Comparison of ENCODE assay signal across 30 cellular contexts in genomic region chr1:23372481-23372880, GRCh38. TPM values are rescaled to one million over a fixed set of nuclear protein-coding genes. Genes with fewer than 3 reads are reported as not detected.
A peak's percentile ranks its signal among the peaks of the same experiment; 100 is the strongest.
DNase-seq lines count a peak whose midpoint lies in the region; TF ChIP-seq lines count a peak whose summit lies in the region.
"Had no signal": no experiment of that assay in that cellular context is flagged by ENCODE, and none has a peak within 500 bp of the region (broad histone marks: within the 10 kb centered on the region; RNA-seq: fewer than 3 reads in every experiment).

No MANE protein-coding gene starts in this region.

- H3K4me1 ChIP-seq in BLaER1 treated with 17β-estradiol and CSF1 and Interleukin-3, amounts not matched to agents 10 nM and 100 nM = peaks cover 31 to 54% (median 40%) of the 10 kb centered on the region in 10 experiments
- peaks cover 14% of the 10 kb centered on the region for H3K4me1 ChIP-seq in Karpas-422 (ENCODE audit: low read length)
- H3K4me1 ChIP-seq in endodermal cell (ENCODE audit: control insufficient read depth, insufficient read depth, low read length) = peaks cover 31% of the 10 kb centered on the region
- H3K4me1 ChIP-seq in osteoblast (ENCODE audit: insufficient read depth, low read length) = peaks cover 31% of the 10 kb centered on the region
- H3K4me1 ChIP-seq in effector memory CD4-positive, alpha-beta T cell (ENCODE audit: control insufficient read depth, insufficient read depth, low read length, poor library complexity, severe bottlenecking) = peaks cover 7% of the 10 kb centered on the region

- 57 to 100% methylated on average over 1 to 3 of the region's 3 CpGs for WGBS in endodermal cell (ENCODE audit: insufficient coverage in 1 of 2, insufficient read length in 1 of 2), 2 experiments

- no peaks in the 10 kb centered on the region for H3K9me2 ChIP-seq in Karpas-422 (replicated peaks; ENCODE audit: insufficient read depth, low read length)

- peak overlapping the region in 10 of 11 experiments; percentile 87 to 97 (median 94); a peak in 12 of 22 replicates for H3K4me2 ChIP-seq in BLaER1 treated with 17β-estradiol and CSF1 and Interleukin-3, amounts not matched to agents 10 nM and 100 nM
- H3K4me2 ChIP-seq in Karpas-422 (ENCODE audit: low read depth, low read length, poor library complexity, severe bottlenecking) = no peak overlapping the region
- H3K4me2 ChIP-seq in osteoblast (ENCODE audit: insufficient read depth, low read length) = no peak overlapping the region
- H3K4me2 ChIP-seq: KMS-11 had no signal

- no peak overlapping the region for H3K27ac Mint-ChIP-seq in endodermal cell
- H3K27ac Mint-ChIP-seq: activated B cell treated with CpG ODN at 0.5 μM for 24 hours; activated CD8-positive, alpha-beta memory T cell treated with anti-CD3 and anti-CD28 coated beads, Interleukin-2, amount 10 ng/mL, durations not matched to agents 7 days and 5 days; activated naive CD4-positive, alpha-beta T cell treated with anti-CD3 and anti-CD28 coated beads for 36 hours; activated T-cell treated with anti-CD3 and anti-CD28 coated beads, Interleukin-2, amount 50 U/mL, for 72 hours; HFFc6; memory B cell had no signal

- no peak overlapping the region for H2AFZ ChIP-seq in Karpas-422 (ENCODE audit: low read length)
- no peak overlapping the region for H2AFZ ChIP-seq in osteoblast (ENCODE audit: low read length)

- H3K27me3 Mint-ChIP-seq in endodermal cell (ENCODE audit: insufficient read depth) = peaks cover 48% of the 10 kb centered on the region
- H3K27me3 Mint-ChIP-seq: activated B cell treated with CpG ODN at 0.5 μM for 24 hours; activated CD8-positive, alpha-beta memory T cell treated with anti-CD3 and anti-CD28 coated beads, Interleukin-2, amount 10 ng/mL, durations not matched to agents 7 days and 5 days had no signal

- H3K36me3 Mint-ChIP-seq in endodermal cell (ENCODE audit: low read depth) = peaks cover 9% of the 10 kb centered on the region

- TF ChIP-seq CTCF in endodermal cell (conservative IDR thresholded peaks at IDR 0.05) (no peak), osteoblast (IDR thresholded peaks at IDR 0.05; ENCODE audit: extremely low read depth, low read depth, low read length) (no peak)

- peak overlapping the region; percentile 89 for H3K4me3 Mint-ChIP-seq in endodermal cell
- H3K4me3 Mint-ChIP-seq: activated B cell treated with CpG ODN at 0.5 μM for 24 hours; activated CD8-positive, alpha-beta memory T cell treated with anti-CD3 and anti-CD28 coated beads, Interleukin-2, amount 10 ng/mL, durations not matched to agents 7 days and 5 days; activated naive CD4-positive, alpha-beta T cell treated with anti-CD3 and anti-CD28 coated beads for 36 hours; activated T-cell treated with anti-CD3 and anti-CD28 coated beads, Interleukin-2, amount 50 U/mL, for 72 hours; HFFc6; memory B cell had no signal

- peaks cover 4% of the 10 kb centered on the region for H3K9me3 Mint-ChIP-seq in endodermal cell
- H3K9me3 Mint-ChIP-seq: activated B cell treated with CpG ODN at 0.5 μM for 24 hours; activated naive CD4-positive, alpha-beta T cell treated with anti-CD3 and anti-CD28 coated beads for 36 hours; activated T-cell treated with anti-CD3 and anti-CD28 coated beads, Interleukin-2, amount 50 U/mL, for 72 hours; memory B cell had no signal

- no peak overlapping the region for H3K4me3 ChIP-seq in BLaER1 treated with 17β-estradiol and CSF1 and Interleukin-3, amounts not matched to agents 10 nM and 100 nM
- H3K4me3 ChIP-seq in Karpas-422 (ENCODE audit: low read length) (no peak overlapping the region), endodermal cell (ENCODE audit: low read length) (peak overlapping the region; percentile 95), osteoblast (ENCODE audit: insufficient read depth, low read length) (no peak overlapping the region)
- no peak overlapping the region for H3K4me3 ChIP-seq in effector memory CD4-positive, alpha-beta T cell (ENCODE audit: insufficient read depth, low read depth, low read length, poor library complexity, severe bottlenecking)
- H3K4me3 ChIP-seq: right atrium auricular region had no signal

- H3K27me3 ChIP-seq in BLaER1 treated with 17β-estradiol and CSF1 and Interleukin-3, amounts not matched to agents 10 nM and 100 nM = no peaks in the 10 kb centered on the region
- H3K27me3 ChIP-seq in Karpas-422 (ENCODE audit: low read length) (no peaks in the 10 kb centered on the region), endodermal cell (ENCODE audit: control insufficient read depth, insufficient read depth, low read length, poor library complexity, severe bottlenecking) (no peaks in the 10 kb centered on the region), osteoblast (ENCODE audit: insufficient read depth, low read length) (no peaks in the 10 kb centered on the region)
- H3K27me3 ChIP-seq in effector memory CD4-positive, alpha-beta T cell (replicated peaks; ENCODE audit: control insufficient read depth, insufficient read depth, low read length, poor library complexity, severe bottlenecking) = no peaks in the 10 kb centered on the region
- H3K27me3 ChIP-seq: right atrium auricular region had no signal

- no peaks in the 10 kb centered on the region for H4K20me1 ChIP-seq in BLaER1 treated with 17β-estradiol and CSF1 and Interleukin-3, amounts not matched to agents 10 nM and 100 nM
- H4K20me1 ChIP-seq in Karpas-422 (ENCODE audit: insufficient read depth, low read depth, low read length) = 0 out of 2 replicates have a peak, but pooled peaks cover 5% of the 10 kb centered on the region
- no peaks in the 10 kb centered on the region for H4K20me1 ChIP-seq in osteoblast (ENCODE audit: insufficient read depth, low read length)

- H3K9me3 ChIP-seq in BLaER1 treated with 17β-estradiol and CSF1 and Interleukin-3, amounts not matched to agents 10 nM and 100 nM (replicated peaks in 1 of 11) = no peaks in the 10 kb centered on the region
- no peaks in the 10 kb centered on the region for H3K9me3 ChIP-seq in Karpas-422 (ENCODE audit: low read length)
- peaks cover under 1% of the 10 kb centered on the region for H3K9me3 ChIP-seq in endodermal cell (ENCODE audit: control insufficient read depth, low read length)
- H3K9me3 ChIP-seq in osteoblast (ENCODE audit: low read depth, low read length) = no peaks in the 10 kb centered on the region
- no peaks in the 10 kb centered on the region for H3K9me3 ChIP-seq in effector memory CD4-positive, alpha-beta T cell (ENCODE audit: control insufficient read depth, low read length)
- H3K9me3 ChIP-seq: Caco-2, right atrium auricular region had no signal

- no peak overlapping the region for H3K27ac ChIP-seq in BLaER1 treated with 17β-estradiol and CSF1 and Interleukin-3, amounts not matched to agents 10 nM and 100 nM
- H3K27ac ChIP-seq in Karpas-422 (ENCODE audit: low read length) = no peak overlapping the region
- H3K27ac ChIP-seq in endodermal cell (ENCODE audit: low read depth, low read length) = no peak overlapping the region
- no peak overlapping the region for H3K27ac ChIP-seq in osteoblast (ENCODE audit: low read depth, low read length)
- H3K27ac ChIP-seq in effector memory CD4-positive, alpha-beta T cell (ENCODE audit: insufficient read depth, low read length, poor library complexity, severe bottlenecking) = no peak overlapping the region
- H3K27ac ChIP-seq: HL-60, KMS-11 had no signal

- DNase-seq in Karpas-422 (peak; percentile 15), endodermal cell (peak; percentile 28), osteoblast (ENCODE audit: insufficient read length, low spot score, missing footprints) (peak; percentile 23), AG08395 (ENCODE audit: low spot score) (no peak), activated gamma-delta T cell treated with Interleukin-2 at 50 U/mL for 16 hours (no peak)
- no peak for DNase-seq in effector memory CD4-positive, alpha-beta T cell
- DNase-seq in activated CD4-positive, alpha-beta T cell treated with anti-CD3 and anti-CD28 coated beads, Interleukin-2, amount 50 U/mL, for 4 hours = no peak
- DNase-seq: ACHN; activated B cell treated with CpG ODN at 0.5 μM for 24 hours; activated CD4-positive, alpha-beta T cell treated with anti-CD3 and anti-CD28 coated beads, Interleukin-2, amount 50 U/mL, for 1 hour; activated CD8-positive, alpha-beta memory T cell treated with anti-CD3 and anti-CD28 coated beads, Interleukin-2, amount 10 ng/mL, durations not matched to agents 7 days and 5 days; activated naive CD4-positive, alpha-beta T cell treated with anti-CD3 and anti-CD28 coated beads for 36 hours; activated T-cell treated with anti-CD3 and anti-CD28 coated beads, Interleukin-2, amount 50 U/mL, for 72 hours; Caco-2; central memory CD4-positive, alpha-beta T cell; HFFc6; hippocampal formation; left colon; NCI-H146; NCI-H2107; NCI-H510A; SIG-M5; stimulated activated CD4-positive, alpha-beta T cell treated with anti-CD3 and anti-CD28 coated beads, Interleukin-2, amount 100 ng/mL, for 48 hours; SW 1271; T-helper 9 cell had no signal

- peaks cover 62% of the 10 kb centered on the region for H3K4me1 Mint-ChIP-seq in endodermal cell

- H3K36me3 ChIP-seq in BLaER1 treated with 17β-estradiol and CSF1 and Interleukin-3, amounts not matched to agents 10 nM and 100 nM = no peaks in the 10 kb centered on the region
- H3K36me3 ChIP-seq in Karpas-422 (ENCODE audit: insufficient read depth, low read length) = no peaks in the 10 kb centered on the region
- H3K36me3 ChIP-seq in endodermal cell (ENCODE audit: control insufficient read depth, insufficient read depth, low read length) = peaks cover 11% of the 10 kb centered on the region
- H3K36me3 ChIP-seq in osteoblast (ENCODE audit: insufficient read depth, low read length) = peaks cover 6% of the 10 kb centered on the region
- H3K36me3 ChIP-seq in effector memory CD4-positive, alpha-beta T cell (ENCODE audit: control insufficient read depth, insufficient read depth, low read length) = no peaks in the 10 kb centered on the region
- H3K36me3 ChIP-seq: right atrium auricular region had no signal

- no peak overlapping the region for H3K9ac ChIP-seq in BLaER1 treated with 17β-estradiol and CSF1 and Interleukin-3, amounts not matched to agents 10 nM and 100 nM
- no peak overlapping the region for H3K9ac ChIP-seq in Karpas-422 (ENCODE audit: low read length)
- no peak overlapping the region for H3K9ac ChIP-seq in endodermal cell (ENCODE audit: extremely low read depth, low read length, poor library complexity, severe bottlenecking)
- H3K9ac ChIP-seq: KMS-11 had no signal

- H3K79me2 ChIP-seq in Karpas-422 (ENCODE audit: low read length) (peaks cover 11% of the 10 kb centered on the region), osteoblast (ENCODE audit: insufficient read depth, low read length) (peaks cover 26% of the 10 kb centered on the region)

RNA-seq across cellular contexts. Expression of gene ZNF436, which starts 2.8 kb away (rescaled TPM):
- 6.4 and 7.4 TPM in 2 replicates for total RNA-seq in Karpas-422 (2014; rRNA removed; shearing (Covaris generic); ENCODE audit: low replicate concordance)
- total RNA-seq in endodermal cell (10 to 100 TPM in 1 of 2 donors, 1 to 10 TPM in 1; 8.9 to 10.3 TPM), osteoblast (32.4 and 32.9 TPM in 2 replicates)
- 10.1 TPM for polyA plus RNA-seq in endodermal cell (2013, experiment 1 of 2)
- 9.5 TPM for polyA plus RNA-seq in endodermal cell (2013, experiment 2 of 2)

RNA-seq across cellular contexts. Expression of gene HNRNPR, which starts 28.4 kb away (rescaled TPM):
- total RNA-seq in Karpas-422 (2014; rRNA removed; shearing (Covaris generic); ENCODE audit: low replicate concordance) = 120 and 130 TPM in 2 replicates
- total RNA-seq in endodermal cell (100 to 1,000 TPM; 187 to 210 TPM), osteoblast (69.5 and 70.6 TPM in 2 replicates)
- 247 TPM for polyA plus RNA-seq in endodermal cell (2013, experiment 1 of 2)
- 229 TPM for polyA plus RNA-seq in endodermal cell (2013, experiment 2 of 2)

RNA-seq across cellular contexts. Expression of gene TCEA3, which starts 52.1 kb away (rescaled TPM):
- total RNA-seq in Karpas-422 (2014; rRNA removed; shearing (Covaris generic); ENCODE audit: low replicate concordance) = not detected in 2 replicates
- total RNA-seq in endodermal cell (1 to 10 TPM; 4.0 to 4.7 TPM), osteoblast (28.9 and 31.5 TPM in 2 replicates)
- polyA plus RNA-seq in endodermal cell (2013, experiment 1 of 2) = 2.4 TPM
- 2.2 TPM for polyA plus RNA-seq in endodermal cell (2013, experiment 2 of 2)
- total RNA-seq: activated B cell treated with CpG ODN at 0.5 μM for 24 hours had no signal

Comparison
In these comparisons a context has a peak if more than half of its experiments do, and no peak if none do; other contexts are left out.
1. H3K4me2 ChIP-seq: peak in BLaER1 treated with 17β-estradiol and CSF1 and Interleukin-3, amounts not matched to agents 10 nM and 100 nM (10 of 11); none in Karpas-422 (single experiment) and osteoblast (single experiment).
2. DNase-seq: peak in Karpas-422 (single experiment), endodermal cell (single experiment) and osteoblast (single experiment); none in effector memory CD4-positive, alpha-beta T cell (0 of 3), activated CD4-positive, alpha-beta T cell treated with anti-CD3 and anti-CD28 coated beads, Interleukin-2, amount 50 U/mL, for 4 hours (0 of 2), AG08395 (single experiment) and activated gamma-delta T cell treated with Interleukin-2 at 50 U/mL for 16 hours (single experiment).